ENCODE assay signal across 29 cellular contexts in the genomic region with DNA sequence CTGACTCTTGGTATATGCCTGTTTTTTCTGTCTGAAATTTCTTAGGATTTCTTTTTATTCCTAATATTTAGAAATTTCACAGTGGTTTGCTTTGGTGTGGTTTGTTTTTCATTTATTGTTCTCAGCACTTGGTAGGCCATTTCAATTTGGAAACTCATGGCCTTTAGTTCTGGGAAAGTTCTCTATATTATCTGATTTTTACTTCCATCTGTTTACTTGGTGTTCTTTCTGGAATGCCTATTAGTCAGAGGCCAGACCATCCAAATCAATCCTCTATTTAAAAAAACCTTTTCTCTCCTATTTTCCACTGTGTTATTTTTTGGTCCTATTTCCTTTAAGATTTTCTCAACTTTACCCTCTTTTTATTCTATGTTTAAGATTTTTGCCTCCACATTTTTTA.
"Had no signal": no experiment of that assay in that cellular context is flagged by ENCODE, and none has a peak within 500 bp of the region (broad histone marks: within the 10 kb centered on the region; RNA-seq: fewer than 3 reads in every experiment).

No MANE protein-coding gene starts in this region.

- H3K4me3 Mint-ChIP-seq: activated B cell treated with CpG ODN at 0.5 μM for 24 hours; activated CD4-positive, alpha-beta T cell treated with anti-CD3 and anti-CD28 coated beads, Interleukin-2, amount 10 ng/mL, durations not matched to agents 24 days and 14 days; activated CD8-positive, alpha-beta memory T cell treated with anti-CD3 and anti-CD28 coated beads, Interleukin-2, amount 10 ng/mL, durations not matched to agents 7 days and 5 days; activated naive CD4-positive, alpha-beta T cell treated with anti-CD3 and anti-CD28 coated beads, Interleukin-2, amount 50 U/mL, for 24 hours; activated T-cell treated with anti-CD3 and anti-CD28 coated beads, Interleukin-2, amount 50 U/mL, for 24 hours; activated T-helper 1 cell treated with anti-CD3 and anti-CD28 coated beads, Interleukin-12 subunit alpha, Interleukin-12 subunit beta, Interleukin-2, Interleukin-4 antibody, amounts not matched to agents 30 ng/mL and 10 ng/mL and 1 ng/mL, durations not matched to agents 14 hours and 24 hours and 36 hours; brain; T-cell had no signal

- H3K4me1 ChIP-seq: ascending aorta had no signal

- H3K36me3 Mint-ChIP-seq: activated CD8-positive, alpha-beta memory T cell treated with anti-CD3 and anti-CD28 coated beads, Interleukin-2, amount 10 ng/mL, durations not matched to agents 7 days and 5 days had no signal

- H3K9me3 ChIP-seq: ascending aorta had no signal

- H3K27me3 Mint-ChIP-seq: activated B cell treated with CpG ODN at 0.5 μM for 24 hours; activated CD4-positive, alpha-beta T cell treated with anti-CD3 and anti-CD28 coated beads, Interleukin-2, amount 10 ng/mL, durations not matched to agents 24 days and 14 days; activated CD8-positive, alpha-beta memory T cell treated with anti-CD3 and anti-CD28 coated beads, Interleukin-2, amount 10 ng/mL, durations not matched to agents 7 days and 5 days; brain had no signal

- H3K4me1 Mint-ChIP-seq: activated B cell treated with CpG ODN at 0.5 μM for 24 hours; activated CD4-positive, alpha-beta T cell treated with anti-CD3 and anti-CD28 coated beads, Interleukin-2, amount 10 ng/mL, durations not matched to agents 24 days and 14 days; activated CD8-positive, alpha-beta memory T cell treated with anti-CD3 and anti-CD28 coated beads, Interleukin-2, amount 10 ng/mL, durations not matched to agents 7 days and 5 days; activated naive CD4-positive, alpha-beta T cell treated with anti-CD3 and anti-CD28 coated beads, Interleukin-2, amount 50 U/mL, for 24 hours; brain; T-cell had no signal

- H3K27ac Mint-ChIP-seq: activated B cell treated with CpG ODN at 0.5 μM for 24 hours; activated CD4-positive, alpha-beta T cell treated with anti-CD3 and anti-CD28 coated beads, Interleukin-2, amount 10 ng/mL, durations not matched to agents 24 days and 14 days; activated CD8-positive, alpha-beta memory T cell treated with anti-CD3 and anti-CD28 coated beads, Interleukin-2, amount 10 ng/mL, durations not matched to agents 7 days and 5 days; activated naive CD4-positive, alpha-beta T cell treated with anti-CD3 and anti-CD28 coated beads, Interleukin-2, amount 50 U/mL, for 24 hours; activated T-cell treated with anti-CD3 and anti-CD28 coated beads, Interleukin-2, amount 50 U/mL, for 24 hours; activated T-helper 1 cell treated with anti-CD3 and anti-CD28 coated beads, Interleukin-12 subunit alpha, Interleukin-12 subunit beta, Interleukin-2, Interleukin-4 antibody, amounts not matched to agents 30 ng/mL and 10 ng/mL and 1 ng/mL, durations not matched to agents 14 hours and 24 hours and 36 hours; brain; T-cell had no signal

- H3K27me3 ChIP-seq: ascending aorta, cardiac muscle cell had no signal

- H3K4me3 ChIP-seq: ascending aorta, cardiac muscle cell, SK-N-MC had no signal

- DNase-seq: activated B cell treated with CpG ODN at 0.5 μM for 24 hours; activated CD4-positive, alpha-beta T cell treated with anti-CD3 and anti-CD28 coated beads for 1 hour; activated CD4-positive, alpha-beta T cell treated with anti-CD3 and anti-CD28 coated beads, Interleukin-2, amount 10 ng/mL, durations not matched to agents 24 days and 14 days; activated CD4-positive, alpha-beta T cell treated with anti-CD3 and anti-CD28 coated beads, Interleukin-2, amount 50 U/mL, for 48 hours; activated CD8-positive, alpha-beta memory T cell treated with anti-CD3 and anti-CD28 coated beads, Interleukin-2, amount 10 ng/mL, durations not matched to agents 7 days and 5 days; activated effector memory CD4-positive, alpha-beta T cell treated with Interleukin-2 at 50 U/mL for 16 hours; activated naive CD4-positive, alpha-beta T cell; activated T-cell treated with anti-CD3 and anti-CD28 coated beads, Interleukin-2, amount 50 U/mL, for 24 hours; amniotic stem cell; KBM-7; NCI-H1092; NCI-H1417 treated with DMSO at 0.1 percent for 48 hours; NCI-H1694; NCI-H2029; NCI-H2107; NCI-H2171 treated with DMSO at 0.1 percent for 48 hours; NCI-H226; NCI-H526; NCI-H82; RPMI8226; T-cell; T-helper 2 cell; T1000 had no signal

- H3K36me3 ChIP-seq: ascending aorta, cardiac muscle cell had no signal

- H3K27ac ChIP-seq: ascending aorta, cardiac muscle cell, SK-N-MC had no signal
